In genomic region chr16:67226295-67226803, GRCh38 we compare ENCODE assay signal across 8 cellular contexts. TPM values are rescaled to one million over a fixed set of nuclear protein-coding genes. Genes with fewer than 3 reads are reported as not detected.
DNase-seq lines count a peak whose midpoint lies in the region; FAIRE-seq and TF ChIP-seq lines count a peak whose summit lies in the region.

No MANE protein-coding gene starts in this region.

- peaks cover 34% of the 10 kb centered on the region for H3K36me3 ChIP-seq in left ventricle myocardium inferior

- intact Hi-C loops in left ventricle myocardium inferior (cut with micrococcal nuclease), result no loop called here

- TF ChIP-seq CTCF in WI38 (IDR thresholded peaks at IDR 0.05; ENCODE audit: low read depth, low read length) (no peak), left ventricle myocardium inferior (IDR thresholded peaks at IDR 0.05; ENCODE audit: borderline replicate concordance) (no peak)

- no peaks in the 10 kb centered on the region for H3K9me3 ChIP-seq in left ventricle myocardium inferior (replicated peaks)

- peaks cover 38% of the 10 kb centered on the region for H3K4me1 ChIP-seq in left ventricle myocardium inferior

- no peaks in the 10 kb centered on the region for H3K27me3 ChIP-seq in left ventricle myocardium inferior (ENCODE audit: low read depth)

- H3K27ac ChIP-seq in left ventricle myocardium inferior (replicated peaks) (peak overlapping the region; percentile 94), skin epidermis (peak overlapping the region in 20 of 21 experiments; percentile 56 to 93 (median 86))

- DNase-seq in H54 (ENCODE audit: insufficient read length, low spot score) (no peak), left ventricle myocardium inferior (no peak), middle frontal gyrus (ENCODE audit: extremely low spot score, low spot score) (no peak), NOMO-1 treated with DMSO at 0.1 percent for 48 hours (lab: John Stamatoyannopoulos, UW; ENCODE audit: unreplicated experiment) (no peak), DMS 273 (lab: John Stamatoyannopoulos, UW; ENCODE audit: unreplicated experiment) (no peak), NCI-H1105 (lab: John Stamatoyannopoulos, UW) (no peak)

- peak; percentile 53; the same call in 1 of the 2 replicates for TF ChIP-seq POLR2A in H54 (IDR thresholded peaks at IDR 0.05; ENCODE audit: low read depth, low read length)

- H3K4me3 ChIP-seq in WI38 (ENCODE audit: low read depth, low read length) (peak overlapping the region; percentile 99), left ventricle myocardium inferior (peak overlapping the region; percentile 99), skin epidermis (peak overlapping the region; percentile 74 to 100 (median 95))

- FAIRE-seq in H54 (lab: Jason Lieb, UNC), result no peak

RNA-seq across cellular contexts. Expression of gene TMEM208, which starts 0.6 kb away (rescaled TPM):
- 11.5 TPM for total RNA-seq in left ventricle myocardium inferior

RNA-seq across cellular contexts. Expression of gene FHOD1, which starts 20.9 kb away (rescaled TPM):
- 18.0 TPM for total RNA-seq in left ventricle myocardium inferior

RNA-seq across cellular contexts. Expression of gene SLC9A5, which starts 22.4 kb away (rescaled TPM):
- total RNA-seq in left ventricle myocardium inferior, result 1.3 TPM

RNA-seq across cellular contexts. Expression of gene ELMO3, which starts 27.4 kb away (rescaled TPM):
- total RNA-seq in left ventricle myocardium inferior, result 0.80 TPM

RNA-seq across cellular contexts. Expression of gene E2F4, which starts 34.4 kb away (rescaled TPM):
- total RNA-seq in left ventricle myocardium inferior, result 35.9 TPM
